Comparison of ENCODE assay signal across 21 cellular contexts in genomic region chr2:28776471-28776870, GRCh38. TPM values are rescaled to one million over a fixed set of nuclear protein-coding genes. Genes with fewer than 3 reads are reported as not detected.
DNase-seq lines count a peak whose midpoint lies in the region; ATAC-seq and TF ChIP-seq lines count a peak whose summit lies in the region.
"Had no signal": no experiment of that assay in that cellular context is flagged by ENCODE, and none has a peak within 500 bp of the region (broad histone marks: within the 10 kb centered on the region; RNA-seq: fewer than 3 reads in every experiment).

No MANE protein-coding gene starts in this region.

- CTCF ChIA-PET in naive thymus-derived CD4-positive, alpha-beta T cell (lab: Charles Lee): interaction anchor here (1.9 kb wide), 1 partner anchor 182 kb away, joined by 6 read pairs; no protein-coding TSS in a partner anchor

- H3K4me1 Mint-ChIP-seq in natural killer cell (peaks cover 31 to 33% of the 10 kb centered on the region in 2 donors), chondrocyte (ENCODE audit: low read depth) (peaks cover 54% of the 10 kb centered on the region)
- peaks cover 14 to 28% of the 10 kb centered on the region in 2 donors for H3K4me1 Mint-ChIP-seq in natural killer cell treated with Interleukin-12 subunit alpha and Interleukin-12 subunit beta and Interleukin-15 and Interleukin-18, amount 100 ng/mL, for 72 hours (ENCODE audit: low read depth in 2 of 2)
- H3K4me1 Mint-ChIP-seq in naive thymus-derived CD4-positive, alpha-beta T cell: peaks cover 29 to 73% (median 63%) of the 10 kb centered on the region in 7 donors

- H3K27me3 ChIP-seq in trophoblast cell (ENCODE audit: insufficient read depth, low read length): no peaks in the 10 kb centered on the region
- H3K27me3 ChIP-seq in naive thymus-derived CD4-positive, alpha-beta T cell (ENCODE audit: control insufficient read depth in 2 of 2, insufficient read depth in 2 of 2, low read length in 2 of 2): no peaks in the 10 kb centered on the region

- H3K9me3 ChIP-seq in trophoblast cell (ENCODE audit: insufficient read depth, low read depth, low read length): no peaks in the 10 kb centered on the region
- H3K9me3 ChIP-seq in naive thymus-derived CD4-positive, alpha-beta T cell (ENCODE audit: control insufficient read depth in 2 of 3, low read length in 3 of 3): no peaks in the 10 kb centered on the region

- no peak overlapping the region for H2BK12ac ChIP-seq in trophoblast cell (ENCODE audit: low read length)

- TF ChIP-seq CTCF in natural killer cell (IDR thresholded peaks at IDR 0.05) (no peak), chondrocyte (IDR thresholded peaks at IDR 0.05) (no peak)

- H3K14ac ChIP-seq in trophoblast cell (ENCODE audit: low read length): no peak overlapping the region

- no peak overlapping the region for H2BK5ac ChIP-seq in trophoblast cell (ENCODE audit: low read depth, low read length, poor library complexity)

- H3K18ac ChIP-seq in trophoblast cell (ENCODE audit: low read length): no peak overlapping the region

- DNase-seq in natural killer cell: no peak
- DNase-seq in natural killer cell treated with Interleukin-12 subunit alpha and Interleukin-12 subunit beta and Interleukin-15 and Interleukin-18, amount 100 ng/mL, for 72 hours (ENCODE audit: low spot score): no peak
- no peak for DNase-seq in chondrocyte (ENCODE audit: low spot score)
- DNase-seq in trophoblast cell: no peak
- DNase-seq in SHP77 treated with DMSO at 0.1 percent for 48 hours (lab: John Stamatoyannopoulos, UW): no peak
- DNase-seq in naive thymus-derived CD4-positive, alpha-beta T cell: no peak
- DNase-seq in NK-92 (lab: John Stamatoyannopoulos, UW; ENCODE audit: unreplicated experiment): no peak
- DNase-seq: ACHN, AML-193, COR-L47, GF-D8, HFFc6, KBM-7, MV-4-11, NCI-H1436 treated with DMSO at 0.1 percent for 48 hours, NCI-H2081, NCI-H510A, NCI-H774, PC-9 had no signal

- H2AK5ac ChIP-seq in trophoblast cell (ENCODE audit: low read length): no peak overlapping the region

- H4K91ac ChIP-seq in trophoblast cell (ENCODE audit: low read depth, low read length): no peak overlapping the region

- intact Hi-C loops in natural killer cell (cut with micrococcal nuclease): no loop called here
- intact Hi-C loops in naive thymus-derived CD4-positive, alpha-beta T cell (cut with micrococcal nuclease): no loop called here

- WGBS in trophoblast cell (ENCODE audit: extremely low coverage, insufficient coverage, insufficient read length): no CpG with 5 or more reads among the region's 6 CpGs

- no peaks in the 10 kb centered on the region for H3K9me3 Mint-ChIP-seq in natural killer cell
- H3K9me3 Mint-ChIP-seq in natural killer cell treated with Interleukin-12 subunit alpha and Interleukin-12 subunit beta and Interleukin-15 and Interleukin-18, amount 100 ng/mL, for 72 hours: no peaks in the 10 kb centered on the region
- H3K9me3 Mint-ChIP-seq in chondrocyte (ENCODE audit: low read depth): no peaks in the 10 kb centered on the region
- H3K9me3 Mint-ChIP-seq in naive thymus-derived CD4-positive, alpha-beta T cell: no peaks in the 10 kb centered on the region
- H3K9me3 Mint-ChIP-seq: CD14-positive monocyte, HFFc6 had no signal

- peak overlapping the region; percentile 27 to 67 for H3K27ac Mint-ChIP-seq in natural killer cell
- H3K27ac Mint-ChIP-seq in natural killer cell treated with Interleukin-12 subunit alpha and Interleukin-12 subunit beta and Interleukin-15 and Interleukin-18, amount 100 ng/mL, for 72 hours: peak overlapping the region in 1 of 2 donors; percentile 29
- peak overlapping the region; percentile 69 for H3K27ac Mint-ChIP-seq in chondrocyte (ENCODE audit: unreplicated experiment)
- H3K27ac Mint-ChIP-seq in naive thymus-derived CD4-positive, alpha-beta T cell: no peak overlapping the region
- H3K27ac Mint-ChIP-seq: HFFc6 had no signal

- ATAC-seq in natural killer cell: no peak
- ATAC-seq in natural killer cell treated with Interleukin-12 subunit alpha and Interleukin-12 subunit beta and Interleukin-15 and Interleukin-18, amount 100 ng/mL, for 72 hours: no peak
- no peak for ATAC-seq in naive thymus-derived CD4-positive, alpha-beta T cell

- peaks cover 14 to 18% of the 10 kb centered on the region in 2 experiments for H3K36me3 ChIP-seq in trophoblast cell (ENCODE audit: control insufficient read depth in 1 of 2, insufficient read depth in 2 of 2, low read length in 2 of 2)
- peaks cover 10 to 29% (median 16%) of the 10 kb centered on the region in 3 experiments for H3K36me3 ChIP-seq in naive thymus-derived CD4-positive, alpha-beta T cell (ENCODE audit: control insufficient read depth in 2 of 3, insufficient read depth in 3 of 3, low read length in 3 of 3)

- H3K79me1 ChIP-seq in trophoblast cell (ENCODE audit: low read length): no peaks in the 10 kb centered on the region

- H4K12ac ChIP-seq in trophoblast cell (ENCODE audit: low read depth, low read length): no peak overlapping the region

- H2BK120ac ChIP-seq in trophoblast cell (ENCODE audit: insufficient read depth, low read length, poor library complexity): no peak overlapping the region

- peak overlapping the region; percentile 83 for H3K4ac ChIP-seq in trophoblast cell (ENCODE audit: low read depth, low read length)

- H3K23ac ChIP-seq in trophoblast cell (ENCODE audit: low read length): no peak overlapping the region

- H3K4me2 ChIP-seq in trophoblast cell (ENCODE audit: low read length): no peak overlapping the region
- H3K4me2 ChIP-seq: PC-9 had no signal

- H3K36me3 Mint-ChIP-seq in natural killer cell (no peaks in the 10 kb centered on the region), chondrocyte (ENCODE audit: low read depth) (peaks cover 29% of the 10 kb centered on the region)
- peaks cover 10% of the 10 kb centered on the region for H3K36me3 Mint-ChIP-seq in natural killer cell treated with Interleukin-12 subunit alpha and Interleukin-12 subunit beta and Interleukin-15 and Interleukin-18, amount 100 ng/mL, for 72 hours
- peaks cover 0 to 23% (median 11%) of the 10 kb centered on the region in 5 donors for H3K36me3 Mint-ChIP-seq in naive thymus-derived CD4-positive, alpha-beta T cell

- POLR2A ChIA-PET in naive thymus-derived CD4-positive, alpha-beta T cell (lab: Charles Lee): no interaction called here

- no peak overlapping the region for H3K4me3 ChIP-seq in trophoblast cell (ENCODE audit: low read depth, low read length)
- no peak overlapping the region for H3K4me3 ChIP-seq in naive thymus-derived CD4-positive, alpha-beta T cell (ENCODE audit: low read length)
- H3K4me3 ChIP-seq: PC-9 had no signal

- peaks cover 11% of the 10 kb centered on the region for H3K79me2 ChIP-seq in trophoblast cell (ENCODE audit: control insufficient read depth, insufficient read depth, low read length, poor library complexity)

- H4K8ac ChIP-seq in trophoblast cell (ENCODE audit: low read depth, low read length): no peak overlapping the region

- no peak overlapping the region for H3K9ac ChIP-seq in trophoblast cell (ENCODE audit: low read length)

- H3K4me3 Mint-ChIP-seq in natural killer cell (no peak overlapping the region), chondrocyte (ENCODE audit: unreplicated experiment) (no peak overlapping the region)
- H3K4me3 Mint-ChIP-seq in natural killer cell treated with Interleukin-12 subunit alpha and Interleukin-12 subunit beta and Interleukin-15 and Interleukin-18, amount 100 ng/mL, for 72 hours: no peak overlapping the region
- H3K4me3 Mint-ChIP-seq in naive thymus-derived CD4-positive, alpha-beta T cell: no peak overlapping the region
- H3K4me3 Mint-ChIP-seq: CD14-positive monocyte, HFFc6 had no signal

- no peaks in the 10 kb centered on the region for H3K4me1 ChIP-seq in trophoblast cell (ENCODE audit: control insufficient read depth in 1 of 2, insufficient read depth in 2 of 2, low read length in 2 of 2)
- H3K4me1 ChIP-seq in naive thymus-derived CD4-positive, alpha-beta T cell (ENCODE audit: control insufficient read depth in 2 of 2, insufficient read depth in 2 of 2, low read length in 2 of 2): peaks cover 8 to 11% of the 10 kb centered on the region in 2 donors

- no peak overlapping the region for H3K27ac ChIP-seq in trophoblast cell (ENCODE audit: low read depth, low read length)
- no peak overlapping the region for H3K27ac ChIP-seq in naive thymus-derived CD4-positive, alpha-beta T cell (ENCODE audit: low read depth, low read length)

- H2AFZ ChIP-seq in trophoblast cell (ENCODE audit: insufficient read depth, low read length, poor library complexity): no peak overlapping the region
- H2AFZ ChIP-seq: PC-9 had no signal

- no peaks in the 10 kb centered on the region for H3K27me3 Mint-ChIP-seq in natural killer cell (ENCODE audit: low read depth in 2 of 2)
- no peaks in the 10 kb centered on the region for H3K27me3 Mint-ChIP-seq in natural killer cell treated with Interleukin-12 subunit alpha and Interleukin-12 subunit beta and Interleukin-15 and Interleukin-18, amount 100 ng/mL, for 72 hours
- no peaks in the 10 kb centered on the region for H3K27me3 Mint-ChIP-seq in chondrocyte (ENCODE audit: low read depth)
- H3K27me3 Mint-ChIP-seq in naive thymus-derived CD4-positive, alpha-beta T cell: no peaks in the 10 kb centered on the region

RNA-seq across cellular contexts. Expression of gene PPP1CB, which starts 24.8 kb away (rescaled TPM):
- total RNA-seq in natural killer cell (100 to 1,000 TPM; 157 to 200 (median 181) TPM), chondrocyte (440 to 474 TPM (median 447 TPM) in 3 replicates)
- 100 to 1,000 TPM; 188 to 299 TPM for total RNA-seq in natural killer cell treated with Interleukin-12 subunit alpha and Interleukin-12 subunit beta and Interleukin-15 and Interleukin-18, amount 100 ng/mL, for 72 hours
- 286 and 295 TPM in 2 replicates for polyA plus RNA-seq in trophoblast cell (2013)
- total RNA-seq in naive thymus-derived CD4-positive, alpha-beta T cell: 100 to 1,000 TPM; 202 to 223 (median 210) TPM
- 100 to 1,000 TPM in 1 of 2 donors, 10 to 100 TPM in 1; 73.5 to 100 TPM for polyA plus RNA-seq in naive thymus-derived CD4-positive, alpha-beta T cell

RNA-seq across cellular contexts. Expression of gene SPDYA, which starts 34.2 kb away (rescaled TPM):
- total RNA-seq in natural killer cell: 1 to 10 TPM; 5.6 to 8.1 (median 8.0) TPM
- 1 to 10 TPM; 2.6 to 4.5 TPM for total RNA-seq in natural killer cell treated with Interleukin-12 subunit alpha and Interleukin-12 subunit beta and Interleukin-15 and Interleukin-18, amount 100 ng/mL, for 72 hours
- 1.6 to 3.4 TPM (median 1.6 TPM) in 3 replicates for total RNA-seq in chondrocyte
- polyA plus RNA-seq in trophoblast cell (2013): 4.4 and 4.5 TPM in 2 replicates
- 1 to 10 TPM; 1.3 to 9.8 (median 4.6) TPM for total RNA-seq in naive thymus-derived CD4-positive, alpha-beta T cell
- polyA plus RNA-seq in naive thymus-derived CD4-positive, alpha-beta T cell: not detected
- total RNA-seq: H4 had no signal
- polyA plus RNA-seq: CD14-positive monocyte had no signal

Comparison
In these comparisons a context has a peak if more than half of its experiments do, and no peak if none do; other contexts are left out.
1. H3K27ac Mint-ChIP-seq: peak in natural killer cell (2 of 2) and chondrocyte (single experiment); none in naive thymus-derived CD4-positive, alpha-beta T cell (0 of 9).